In genomic region chr7:155007947-155008346, GRCh38 we compare ENCODE assay signal across 8 cellular contexts. TPM values are rescaled to one million over a fixed set of nuclear protein-coding genes. Genes with fewer than 3 reads are reported as not detected.
DNase-seq lines count a peak whose midpoint lies in the region; ATAC-seq and TF ChIP-seq lines count a peak whose summit lies in the region.

No MANE protein-coding gene starts in this region.

- no peaks in the 10 kb centered on the region for H4K20me1 ChIP-seq in mammary epithelial cell (ENCODE audit: insufficient read depth, low read length)

- H2AK5ac ChIP-seq in neuronal stem cell (ENCODE audit: low read depth, low read length), result no peak overlapping the region

- H3K9me3 ChIP-seq in neuronal stem cell (replicated peaks in 1 of 2; ENCODE audit: control insufficient read depth in 2 of 2, insufficient read depth in 1 of 2, low read depth in 1 of 2, low read length in 2 of 2) (no peaks in the 10 kb centered on the region), mammary epithelial cell (replicated peaks; ENCODE audit: insufficient read depth, low read length) (no peaks in the 10 kb centered on the region)

- no TSS peak for BruUV-seq in mammary epithelial cell (replicated peaks; lab: Mats Ljungman, UMichigan)

- TF ChIP-seq CTCF in GM12873 (IDR thresholded peaks at IDR 0.05; ENCODE audit: insufficient read depth, low read depth, low read length, missing control alignments), result peak; percentile 66
- no peak for TF ChIP-seq CTCF in mammary epithelial cell (conservative IDR thresholded peaks at IDR 0.05 in 1 of 2, IDR thresholded peaks at IDR 0.05 in 1 of 2; ENCODE audit: extremely low read depth in 1 of 2, insufficient read depth in 1 of 2, low read depth in 1 of 2, low read length in 2 of 2)

- no peak overlapping the region for H4K91ac ChIP-seq in neuronal stem cell (ENCODE audit: low read depth, low read length, poor library complexity)

- in situ Hi-C loops in mammary epithelial cell (cut with MboI; ENCODE audit: low sequenced_read_pairs in 2 of 2), result no loop called here

- H3K4me2 ChIP-seq in neuronal stem cell (ENCODE audit: insufficient read depth, low read length, poor library complexity, severe bottlenecking) (no peak overlapping the region), mammary epithelial cell (ENCODE audit: insufficient read depth, low read depth, low read length) (no peak overlapping the region)

- H3K9ac ChIP-seq in neuronal stem cell (ENCODE audit: low read depth, low read length, poor library complexity), result no peak overlapping the region
- no peak overlapping the region for H3K9ac ChIP-seq in mammary epithelial cell (ENCODE audit: insufficient read depth, low read length)

- H2BK15ac ChIP-seq in neuronal stem cell (ENCODE audit: low read length), result no peak overlapping the region

- intact Hi-C loops in mammary epithelial cell (cut with micrococcal nuclease), result loop anchor here (10.0 kb wide), 1 partner anchor 177 kb away; no protein-coding TSS in a partner anchor

- H3K4me1 ChIP-seq in neuronal stem cell (ENCODE audit: control insufficient read depth in 2 of 2, insufficient read depth in 1 of 2, low read depth in 1 of 2, low read length in 2 of 2) (no peaks in the 10 kb centered on the region), mammary epithelial cell (ENCODE audit: insufficient read depth, low read length) (no peaks in the 10 kb centered on the region)

- H3K36me3 ChIP-seq in neuronal stem cell (replicated peaks in 1 of 2; ENCODE audit: control insufficient read depth in 2 of 2, insufficient read depth in 2 of 2, low read length in 2 of 2), result peaks cover 2 to 28% of the 10 kb centered on the region in 2 donors
- no peaks in the 10 kb centered on the region for H3K36me3 ChIP-seq in mammary epithelial cell (ENCODE audit: insufficient read depth, low read length)

- no peak overlapping the region for H2BK120ac ChIP-seq in neuronal stem cell (ENCODE audit: low read depth, low read length)

- H3K79me2 ChIP-seq in mammary epithelial cell (ENCODE audit: insufficient read depth, low read length), result peaks cover 17% of the 10 kb centered on the region

- no peak overlapping the region for H3K4me3 ChIP-seq in neuronal stem cell (ENCODE audit: low read length in 2 of 2)
- H3K4me3 ChIP-seq in mammary epithelial cell (replicated peaks in 1 of 3; ENCODE audit: insufficient read depth in 1 of 3, low read depth in 2 of 3, low read length in 3 of 3), result no peak overlapping the region

- H3K27ac ChIP-seq in neuronal stem cell (replicated peaks; ENCODE audit: low read length) (no peak overlapping the region), mammary epithelial cell (ENCODE audit: insufficient read depth, low read depth, low read length) (no peak overlapping the region)

- no peak overlapping the region for H2AFZ ChIP-seq in neuronal stem cell (ENCODE audit: low read length)
- H2AFZ ChIP-seq in mammary epithelial cell (ENCODE audit: low read depth, low read length), result no peak overlapping the region

- DNase-seq in NCI-H69 (lab: John Stamatoyannopoulos, UW), result peak; percentile 23
- peak; percentile 23 for DNase-seq in central memory CD4-positive, alpha-beta T cell
- DNase-seq in neuronal stem cell (ENCODE audit: low spot score), result peak; percentile 27
- no peak for DNase-seq in activated effector memory CD4-positive, alpha-beta T cell treated with Interleukin-2 at 50 U/mL for 16 hours
- no peak for DNase-seq in mammary epithelial cell

- ATAC-seq in GM19328 (IDR thresholded peaks at IDR 0.05; ENCODE audit: unreplicated experiment), result no peak
- no peak for ATAC-seq in GM18511 (IDR thresholded peaks at IDR 0.05; ENCODE audit: unreplicated experiment)

- no peaks in the 10 kb centered on the region for H3K79me1 ChIP-seq in neuronal stem cell (ENCODE audit: low read depth, low read length)

- H3K18ac ChIP-seq in neuronal stem cell (ENCODE audit: low read length), result no peak overlapping the region

- H2BK12ac ChIP-seq in neuronal stem cell (ENCODE audit: low read length), result no peak overlapping the region

- H3K27me3 ChIP-seq in neuronal stem cell (ENCODE audit: control insufficient read depth in 3 of 3, insufficient read depth in 3 of 3, low read depth in 1 of 3, low read length in 3 of 3) (no peaks in the 10 kb centered on the region), mammary epithelial cell (ENCODE audit: insufficient read depth, low read length) (no peaks in the 10 kb centered on the region)

- H3K14ac ChIP-seq in neuronal stem cell (ENCODE audit: low read length), result no peak overlapping the region

- H4K8ac ChIP-seq in neuronal stem cell (ENCODE audit: low read depth, low read length), result no peak overlapping the region

- CTCF ChIA-PET in mammary epithelial cell (lab: Charles Lee; ENCODE audit: low non-redundant PET), result no interaction called here

- dilution Hi-C loops in mammary epithelial cell (cut with HindIII; ENCODE audit: low sequenced_read_pairs), result no loop called here

- no peak overlapping the region for H2BK5ac ChIP-seq in neuronal stem cell (ENCODE audit: low read length)

- no peak overlapping the region for H3K23ac ChIP-seq in neuronal stem cell (ENCODE audit: low read depth, low read length, poor library complexity)

- no CpG with 5 or more reads among the region's 13 CpGs for WGBS in neuronal stem cell (ENCODE audit: extremely low coverage in 2 of 2, insufficient read length in 2 of 2, insufficient replicate concordance in 1 of 2), 2 donors
- 89% methylated on average over 10 of the region's 13 CpGs for WGBS in mammary epithelial cell (ENCODE audit: low coverage, missing lambda C conversion rate)

- H3K4ac ChIP-seq in neuronal stem cell (ENCODE audit: low read length), result no peak overlapping the region

RNA-seq across cellular contexts. Expression of gene PAXIP1, which starts 5.0 kb away (rescaled TPM):
- polyA plus RNA-seq in neuronal stem cell (2013, experiment 1 of 2), result 16.2 TPM
- 15.8 TPM for polyA plus RNA-seq in neuronal stem cell (2013, experiment 2 of 2)
- total RNA-seq in mammary epithelial cell, result 10 to 100 TPM in 1 of 2 donors, 1 to 10 TPM in 1; 9.2 to 13.0 TPM
- 8.1 TPM for polyA plus RNA-seq in mammary epithelial cell
- 8.7 TPM for polyA minus RNA-seq in mammary epithelial cell

Comparison
In these comparisons a context has a peak if more than half of its experiments do, and no peak if none do; other contexts are left out.
1. DNase-seq: peak in NCI-H69 (single experiment), central memory CD4-positive, alpha-beta T cell (single experiment) and neuronal stem cell (single experiment); none in activated effector memory CD4-positive, alpha-beta T cell treated with Interleukin-2 at 50 U/mL for 16 hours (single experiment) and mammary epithelial cell (single experiment).